In the genomic region with DNA sequence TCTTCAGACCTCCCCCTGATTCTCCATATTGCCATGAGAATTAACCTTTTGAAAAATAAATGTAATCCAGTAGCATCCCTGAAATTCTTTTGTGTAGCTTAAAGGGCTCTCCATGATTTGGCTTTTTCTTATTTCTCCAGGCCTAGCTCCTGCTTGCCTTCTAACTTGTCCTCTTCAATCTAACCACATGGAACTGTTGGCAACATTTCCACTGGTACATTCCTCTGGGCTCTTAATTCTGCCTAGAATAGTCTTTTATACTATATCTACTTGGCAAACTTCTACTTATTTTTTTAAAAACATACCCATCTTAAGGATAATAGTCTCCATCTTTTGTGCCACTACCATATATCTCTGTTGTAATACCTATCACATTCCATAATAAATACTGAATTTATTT, we compare ENCODE assay signal across 24 cellular contexts.
"Had no signal": no experiment of that assay in that cellular context is flagged by ENCODE, and none has a peak within 500 bp of the region (broad histone marks: within the 10 kb centered on the region; RNA-seq: fewer than 3 reads in every experiment).

No MANE protein-coding gene starts in this region.

- H3K9me3 ChIP-seq: Peyer's patch had no signal

- H3K27me3 ChIP-seq: Peyer's patch had no signal

- H3K4me1 ChIP-seq: Peyer's patch had no signal

- H3K27ac Mint-ChIP-seq: activated B cell treated with CpG ODN at 0.5 μM for 24 hours; activated CD4-positive, alpha-beta T cell treated with anti-CD3 and anti-CD28 coated beads, Interleukin-2, amount 10 ng/mL, durations not matched to agents 24 days and 14 days; activated CD8-positive, alpha-beta memory T cell treated with anti-CD3 and anti-CD28 coated beads, Interleukin-2, amount 10 ng/mL, durations not matched to agents 7 days and 5 days; activated naive CD4-positive, alpha-beta T cell treated with anti-CD3 and anti-CD28 coated beads for 36 hours; activated naive CD8-positive, alpha-beta T cell; activated T-cell treated with anti-CD3 and anti-CD28 coated beads, Interleukin-2, amount 50 U/mL, for 24 hours; activated T-helper 17 cell treated with anti-CD3 and anti-CD28 coated beads, Interleukin-2, amount 50 U/mL, for 72 hours; brain; T-cell had no signal

- H3K27me3 Mint-ChIP-seq: activated B cell treated with CpG ODN at 0.5 μM for 24 hours; activated CD4-positive, alpha-beta T cell treated with anti-CD3 and anti-CD28 coated beads, Interleukin-2, amount 10 ng/mL, durations not matched to agents 24 days and 14 days; activated CD8-positive, alpha-beta memory T cell treated with anti-CD3 and anti-CD28 coated beads, Interleukin-2, amount 10 ng/mL, durations not matched to agents 7 days and 5 days; activated naive CD8-positive, alpha-beta T cell; activated T-cell treated with anti-CD3 and anti-CD28 coated beads, Interleukin-2, amount 50 U/mL, for 24 hours; activated T-helper 17 cell treated with anti-CD3 and anti-CD28 coated beads, Interleukin-2, amount 50 U/mL, for 72 hours; brain; central memory CD8-positive, alpha-beta T cell; T-cell had no signal

- H3K36me3 Mint-ChIP-seq: activated CD8-positive, alpha-beta memory T cell treated with anti-CD3 and anti-CD28 coated beads, Interleukin-2, amount 10 ng/mL, durations not matched to agents 7 days and 5 days; activated naive CD8-positive, alpha-beta T cell; brain had no signal

- H3K9me3 Mint-ChIP-seq: activated B cell treated with CpG ODN at 0.5 μM for 24 hours; activated CD4-positive, alpha-beta T cell treated with anti-CD3 and anti-CD28 coated beads, Interleukin-2, amount 10 ng/mL, durations not matched to agents 24 days and 14 days; activated naive CD4-positive, alpha-beta T cell treated with anti-CD3 and anti-CD28 coated beads for 36 hours; activated T-cell treated with anti-CD3 and anti-CD28 coated beads, Interleukin-2, amount 50 U/mL, for 24 hours; activated T-helper 17 cell treated with anti-CD3 and anti-CD28 coated beads, Interleukin-2, amount 50 U/mL, for 72 hours; brain; central memory CD8-positive, alpha-beta T cell; T-cell had no signal

- H3K4me3 Mint-ChIP-seq: activated B cell treated with CpG ODN at 0.5 μM for 24 hours; activated CD4-positive, alpha-beta T cell treated with anti-CD3 and anti-CD28 coated beads, Interleukin-2, amount 10 ng/mL, durations not matched to agents 24 days and 14 days; activated CD8-positive, alpha-beta memory T cell treated with anti-CD3 and anti-CD28 coated beads, Interleukin-2, amount 10 ng/mL, durations not matched to agents 7 days and 5 days; activated naive CD4-positive, alpha-beta T cell treated with anti-CD3 and anti-CD28 coated beads for 36 hours; activated naive CD8-positive, alpha-beta T cell; activated T-cell treated with anti-CD3 and anti-CD28 coated beads, Interleukin-2, amount 50 U/mL, for 24 hours; activated T-helper 17 cell treated with anti-CD3 and anti-CD28 coated beads, Interleukin-2, amount 50 U/mL, for 72 hours; brain; central memory CD8-positive, alpha-beta T cell; T-cell had no signal

- H3K36me3 ChIP-seq: Peyer's patch had no signal

- DNase-seq: activated B cell treated with CpG ODN at 0.5 μM for 24 hours; activated CD4-positive, alpha-beta T cell treated with anti-CD3 and anti-CD28 coated beads for 1 hour; activated CD4-positive, alpha-beta T cell treated with anti-CD3 and anti-CD28 coated beads, Interleukin-2, amount 10 ng/mL, durations not matched to agents 24 days and 14 days; activated CD4-positive, alpha-beta T cell treated with anti-CD3 and anti-CD28 coated beads, Interleukin-2, amount 50 U/mL, for 48 hours; activated CD8-positive, alpha-beta memory T cell treated with anti-CD3 and anti-CD28 coated beads, Interleukin-2, amount 10 ng/mL, durations not matched to agents 7 days and 5 days; activated gamma-delta T cell; activated naive CD4-positive, alpha-beta T cell treated with anti-CD3 and anti-CD28 coated beads for 36 hours; activated T-cell treated with anti-CD3 and anti-CD28 coated beads, Interleukin-2, amount 50 U/mL, for 24 hours; NCI-H1105 treated with DMSO at 0.1 percent for 48 hours; NCI-H1436 treated with DMSO at 0.1 percent for 48 hours; NCI-H187; NCI-H2081; NCI-H510A treated with DMSO at 0.1 percent for 48 hours; NCI-H69; Peyer's patch; Right ventricle myocardium superior; T-cell; T-helper 2 cell; T1000 had no signal

- H3K4me3 ChIP-seq: Peyer's patch had no signal

- ATAC-seq: activated CD8-positive, alpha-beta memory T cell treated with anti-CD3 and anti-CD28 coated beads, Interleukin-2, amount 10 ng/mL, durations not matched to agents 7 days and 5 days; activated T-helper 17 cell treated with anti-CD3 and anti-CD28 coated beads, Interleukin-2, amount 50 U/mL, for 72 hours; T-cell had no signal

- H3K27ac ChIP-seq: Peyer's patch, RWPE1 had no signal

- H3K4me1 Mint-ChIP-seq: activated B cell treated with CpG ODN at 0.5 μM for 24 hours; activated CD4-positive, alpha-beta T cell treated with anti-CD3 and anti-CD28 coated beads, Interleukin-2, amount 10 ng/mL, durations not matched to agents 24 days and 14 days; activated CD8-positive, alpha-beta memory T cell treated with anti-CD3 and anti-CD28 coated beads, Interleukin-2, amount 10 ng/mL, durations not matched to agents 7 days and 5 days; activated T-helper 17 cell treated with anti-CD3 and anti-CD28 coated beads, Interleukin-2, amount 50 U/mL, for 72 hours; brain; central memory CD8-positive, alpha-beta T cell; T-cell had no signal
